In genomic region chr5:87598460-87598859, GRCh38 we compare ENCODE assay signal across 3 cellular contexts.
"Had no signal": no experiment of that assay in that cellular context is flagged by ENCODE, and none has a peak within 500 bp of the region (broad histone marks: within the 10 kb centered on the region; RNA-seq: fewer than 3 reads in every experiment).

No MANE protein-coding gene starts in this region.

- ATAC-seq: GM12878 had no signal

- DNase-seq: GDM1, GF-D8 had no signal
